17 cellular contexts compared by ENCODE assay signal in genomic region chr21:31706562-31706961, GRCh38.
"Had no signal": no experiment of that assay in that cellular context is flagged by ENCODE, and none has a peak within 500 bp of the region (broad histone marks: within the 10 kb centered on the region; RNA-seq: fewer than 3 reads in every experiment).

No MANE protein-coding gene starts in this region.

- DNase-seq: activated CD4-positive, alpha-beta T cell treated with anti-CD3 and anti-CD28 coated beads for 1 hour; activated CD4-positive, alpha-beta T cell treated with anti-CD3 and anti-CD28 coated beads, Interleukin-2, amount 50 U/mL, for 4 hours; activated gamma-delta T cell treated with Interleukin-2 at 50 U/mL for 16 hours; activated naive CD8-positive, alpha-beta T cell treated with anti-CD3 and anti-CD28 coated beads, Interleukin-2, amount 10 ng/mL, durations not matched to agents 7 days and 5 days; activated T-cell treated with anti-CD3 and anti-CD28 coated beads, Interleukin-2, amount 50 U/mL, for 4 hours; anterior cingulate cortex; brain microvascular endothelial cell; cortex of kidney; effector CD4-positive, alpha-beta T cell; foreskin fibroblast; hypothalamus; left ventricle myocardium superior; retina; stimulated activated CD4-positive, alpha-beta T cell treated with anti-CD3 and anti-CD28 coated beads, Interleukin-12 subunit alpha, Interleukin-12 subunit beta, amount 100 ng/mL, for 4 hours; stimulated activated CD4-positive, alpha-beta T cell treated with anti-CD3 and anti-CD28 coated beads, Interleukin-2, amount 100 ng/mL, for 24 hours had no signal

- H3K4me3 Mint-ChIP-seq: activated naive CD8-positive, alpha-beta T cell treated with anti-CD3 and anti-CD28 coated beads, Interleukin-2, amount 10 ng/mL, durations not matched to agents 7 days and 5 days; activated T-cell treated with anti-CD3 and anti-CD28 coated beads, Interleukin-2, amount 50 U/mL, for 4 hours had no signal

- H3K27ac Mint-ChIP-seq: activated naive CD8-positive, alpha-beta T cell treated with anti-CD3 and anti-CD28 coated beads, Interleukin-2, amount 10 ng/mL, durations not matched to agents 7 days and 5 days had no signal

- H3K27me3 ChIP-seq: brain microvascular endothelial cell had no signal

- H3K27me3 Mint-ChIP-seq: activated naive CD8-positive, alpha-beta T cell treated with anti-CD3 and anti-CD28 coated beads, Interleukin-2, amount 10 ng/mL, durations not matched to agents 7 days and 5 days had no signal

- H3K27ac ChIP-seq: brain microvascular endothelial cell had no signal

- H3K9me3 Mint-ChIP-seq: activated naive CD8-positive, alpha-beta T cell treated with anti-CD3 and anti-CD28 coated beads, Interleukin-2, amount 10 ng/mL, durations not matched to agents 7 days and 5 days; activated T-cell treated with anti-CD3 and anti-CD28 coated beads, Interleukin-2, amount 50 U/mL, for 4 hours had no signal

- FAIRE-seq: endothelial cell of umbilical vein, urothelium cell line had no signal

- ATAC-seq: activated T-cell treated with anti-CD3 and anti-CD28 coated beads, Interleukin-2, amount 50 U/mL, for 4 hours; left ventricle myocardium superior had no signal
